29 cellular contexts compared by ENCODE assay signal in genomic region chr4:57095245-57095644, GRCh38. TPM values are rescaled to one million over a fixed set of nuclear protein-coding genes. Genes with fewer than 3 reads are reported as not detected.
DNase-seq lines count a peak whose midpoint lies in the region; ATAC-seq and TF ChIP-seq lines count a peak whose summit lies in the region.
"Had no signal": no experiment of that assay in that cellular context is flagged by ENCODE, and none has a peak within 500 bp of the region (broad histone marks: within the 10 kb centered on the region; RNA-seq: fewer than 3 reads in every experiment).

No MANE protein-coding gene starts in this region.

- H2BK15ac ChIP-seq in IMR-90 (ENCODE audit: low read depth, low read length): peak overlapping the region; percentile 2; the same call in 1 of the 3 replicates

- H3K4me1 ChIP-seq in IMR-90 (ENCODE audit: control insufficient read depth, insufficient read depth, low read length): peaks cover 28% of the 10 kb centered on the region
- H3K4me1 ChIP-seq in transverse colon: peaks cover 7 to 31% (median 19%) of the 10 kb centered on the region in 4 donors
- H3K4me1 ChIP-seq in upper lobe of left lung: peaks cover 11 to 30% (median 26%) of the 10 kb centered on the region in 4 donors
- H3K4me1 ChIP-seq: prostate gland had no signal

- no peak overlapping the region for H2AFZ ChIP-seq in IMR-90 (replicated peaks; ENCODE audit: low read length, poor library complexity)
- H2AFZ ChIP-seq: neural progenitor cell had no signal

- BruUV-seq in IMR-90 (replicated peaks; lab: Mats Ljungman, UMichigan): no TSS peak

- no CpG with 5 or more reads among the region's 2 CpGs for WGBS in IMR-90 (ENCODE audit: extremely low coverage in 2 of 2, insufficient read length in 1 of 2), 2 experiments
- 95% methylated on average over 2 of the region's 2 CpGs; no CpG with 5 or more reads in 1 of the 2 donors for WGBS in transverse colon (ENCODE audit: low coverage in 1 of 2), 2 donors
- WGBS in upper lobe of left lung, 2 donors: 82 to 90% methylated on average over 2 of the region's 2 CpGs

- H3K18ac ChIP-seq in IMR-90 (ENCODE audit: low read depth, low read length): peak overlapping the region; percentile 9; the same call in 1 of the 2 replicates

- H2AK9ac ChIP-seq in IMR-90 (replicated peaks; ENCODE audit: low read depth, low read length, poor library complexity): no peak overlapping the region

- no peak for TF ChIP-seq RAD21 in IMR-90 (IDR thresholded peaks at IDR 0.05; ENCODE audit: low read length)

- intact Hi-C loops in IMR-90 (cut with micrococcal nuclease): no loop called here
- intact Hi-C loops in transverse colon (cut with DNase I; ENCODE audit: low total_unique reads): no loop called here

- peaks cover 27% of the 10 kb centered on the region for H3K9me1 ChIP-seq in IMR-90 (ENCODE audit: insufficient read depth, low read length)

- peak overlapping the region; percentile 28; the same call in 1 of the 2 replicates for H3K4ac ChIP-seq in IMR-90 (ENCODE audit: low read depth, low read length)

- H2BK20ac ChIP-seq in IMR-90 (ENCODE audit: low read depth, low read length): no peak overlapping the region; the same call in 1 of the 2 replicates

- peaks cover 61% of the 10 kb centered on the region for H3K4me1 Mint-ChIP-seq in nephron
- H3K4me1 Mint-ChIP-seq: activated naive CD8-positive, alpha-beta T cell treated with anti-CD3 and anti-CD28 coated beads for 36 hours; IgD-negative memory B cell had no signal

- peak overlapping the region; percentile 42 to 96 (median 95) for H3K27ac Mint-ChIP-seq in nephron
- H3K27ac Mint-ChIP-seq: activated naive CD8-positive, alpha-beta T cell treated with anti-CD3 and anti-CD28 coated beads for 36 hours; CD4-positive, alpha-beta T cell; IgD-negative memory B cell; neural progenitor cell had no signal

- POLR2A ChIA-PET in IMR-90 (lab: Charles Lee; ENCODE audit: unreplicated experiment): no interaction called here

- TF ChIP-seq CTCF in IMR-90 (conservative IDR thresholded peaks at IDR 0.05; ENCODE audit: low read depth, low read length) (no peak), choroid plexus epithelial cell (conservative IDR thresholded peaks at IDR 0.05; ENCODE audit: low read depth, low read length) (no peak), nephron (IDR thresholded peaks at IDR 0.05; ENCODE audit: unreplicated experiment in 3 of 3) (no peak), transverse colon (IDR thresholded peaks at IDR 0.05) (no peak), upper lobe of left lung (IDR thresholded peaks at IDR 0.05) (no peak)

- H4K8ac ChIP-seq in IMR-90 (ENCODE audit: low read depth in 2 of 2, low read length in 2 of 2): peak overlapping the region; percentile 2 to 50; a peak in 3 of 4 replicates

- dilution Hi-C loops in IMR-90 (cut with HindIII; ENCODE audit: low sequenced_read_pairs, unreplicated experiment): no loop called here

- H3K9me3 ChIP-seq in IMR-90 (ENCODE audit: control insufficient read depth, insufficient read depth, low read length) (no peaks in the 10 kb centered on the region), transverse colon (no peaks in the 10 kb centered on the region), upper lobe of left lung (no peaks in the 10 kb centered on the region)
- H3K9me3 ChIP-seq: body of pancreas, gastrocnemius medialis, lower lobe of right lung, prostate gland had no signal

- peak overlapping the region; percentile 75; the same call in 1 of the 2 replicates for H2BK120ac ChIP-seq in IMR-90 (ENCODE audit: low read depth, low read length)

- H3K23ac ChIP-seq in IMR-90 (ENCODE audit: low read depth, low read length): peak overlapping the region; percentile 14; the same call in 1 of the 2 replicates

- TF ChIP-seq EP300 in transverse colon (IDR thresholded peaks at IDR 0.05; ENCODE audit: low read depth) (no peak), upper lobe of left lung (IDR thresholded peaks at IDR 0.05) (no peak)

- H3K4me3 Mint-ChIP-seq in nephron: no peak overlapping the region
- H3K4me3 Mint-ChIP-seq: activated naive CD8-positive, alpha-beta T cell treated with anti-CD3 and anti-CD28 coated beads for 36 hours; CD4-positive, alpha-beta T cell; IgD-negative memory B cell; neural progenitor cell had no signal

- TF ChIP-seq POLR2A in IMR-90 (IDR thresholded peaks at IDR 0.05; ENCODE audit: low read depth, low read length) (0 out of 2 replicates have a peak, but pooled peaks have one; percentile 31), transverse colon (IDR thresholded peaks at IDR 0.05) (no peak), upper lobe of left lung (IDR thresholded peaks at IDR 0.05) (no peak)

- peak overlapping the region; percentile 39; the same call in 1 of the 2 replicates for H4K91ac ChIP-seq in IMR-90 (ENCODE audit: insufficient read depth, low read depth, low read length)

- peak overlapping the region; percentile 66 for H2BK5ac ChIP-seq in IMR-90 (ENCODE audit: low read depth, low read length, poor library complexity, severe bottlenecking)

- in situ Hi-C loops in IMR-90 (cut with MboI; ENCODE audit: low sequenced_read_pairs) (no loop called here), transverse colon (cut with MboI; ENCODE audit: low pct_ligation_motif_present in 1 of 4, low pct_unique_long_range_greater_than_20kb in 1 of 4, low sequenced_read_pairs in 3 of 4) (no loop called here)

- no peak overlapping the region for H3K27ac ChIP-seq in IMR-90 (ENCODE audit: insufficient read depth, low read length)
- H3K27ac ChIP-seq in transverse colon: peak overlapping the region in 3 of 4 donors; percentile 56 to 88 (median 63)
- no peak overlapping the region for H3K27ac ChIP-seq in upper lobe of left lung
- H3K27ac ChIP-seq: body of pancreas, lower lobe of right lung, neural progenitor cell had no signal

- peak overlapping the region; percentile 14; the same call in 1 of the 2 replicates for H4K5ac ChIP-seq in IMR-90 (ENCODE audit: low read depth, low read length)

- H2AK5ac ChIP-seq in IMR-90 (ENCODE audit: low read depth, low read length): no peak overlapping the region

- H3K14ac ChIP-seq in IMR-90 (replicated peaks; ENCODE audit: low read depth, low read length): peak overlapping the region; percentile 53

- no peak overlapping the region for H3K9ac ChIP-seq in IMR-90 (ENCODE audit: low read depth, low read length)
- H3K9ac ChIP-seq: neural progenitor cell had no signal

- H3K27me3 ChIP-seq in IMR-90 (ENCODE audit: control insufficient read depth, insufficient read depth, low read length) (no peaks in the 10 kb centered on the region), transverse colon (no peaks in the 10 kb centered on the region), upper lobe of left lung (no peaks in the 10 kb centered on the region)
- H3K27me3 ChIP-seq: body of pancreas, gastrocnemius medialis, neural progenitor cell had no signal

- no peaks in the 10 kb centered on the region; the same call in 1 of the 2 replicates for H3K36me3 ChIP-seq in IMR-90 (ENCODE audit: control insufficient read depth, insufficient read depth, low read length)
- H3K36me3 ChIP-seq in transverse colon: no peaks in the 10 kb centered on the region
- H3K36me3 ChIP-seq in upper lobe of left lung: no peaks in the 10 kb centered on the region
- H3K36me3 ChIP-seq: gastrocnemius medialis, lower lobe of right lung, neural progenitor cell, prostate gland had no signal

- H3K56ac ChIP-seq in IMR-90 (ENCODE audit: extremely low read depth, insufficient read depth, low read length): no peak overlapping the region

- ATAC-seq in IMR-90 (ENCODE audit: low read depth) (no peak), upper lobe of left lung (ENCODE audit: low FRiP score in 2 of 2) (no peak)
- ATAC-seq: body of pancreas, gastrocnemius medialis, lower lobe of right lung had no signal

- peak overlapping the region; percentile 30; the same call in 1 of the 2 replicates for H3K4me2 ChIP-seq in IMR-90 (ENCODE audit: low read depth, low read length)
- H3K4me2 ChIP-seq: neural progenitor cell had no signal

- peaks cover 21% of the 10 kb centered on the region; the same call in 1 of the 2 replicates for H4K20me1 ChIP-seq in IMR-90 (ENCODE audit: insufficient read depth, low read length)

- peaks cover 23 to 75% of the 10 kb centered on the region in 2 experiments for H3K79me1 ChIP-seq in IMR-90 (ENCODE audit: low read depth in 1 of 2, low read length in 2 of 2)

- H3K4me3 ChIP-seq in IMR-90 (ENCODE audit: insufficient read depth, low read depth, low read length) (no peak overlapping the region), choroid plexus epithelial cell (ENCODE audit: low read depth, low read length) (no peak overlapping the region), transverse colon (no peak overlapping the region), upper lobe of left lung (no peak overlapping the region)
- H3K4me3 ChIP-seq: body of pancreas, gastrocnemius medialis, lower lobe of right lung, neural progenitor cell, prostate gland, skin epidermis had no signal

- peaks cover under 1% of the 10 kb centered on the region for H3K36me3 Mint-ChIP-seq in nephron (ENCODE audit: low read depth)
- H3K36me3 Mint-ChIP-seq: activated naive CD8-positive, alpha-beta T cell treated with anti-CD3 and anti-CD28 coated beads for 36 hours; IgD-negative memory B cell; neural progenitor cell had no signal

- H3K27me3 Mint-ChIP-seq in nephron (ENCODE audit: low read depth): no peaks in the 10 kb centered on the region

- CTCF ChIA-PET in IMR-90 (lab: Yijun Ruan, JAX): no interaction called here

- DNase-seq in IMR-90 (no peak), choroid plexus epithelial cell (ENCODE audit: low read depth) (peak; percentile 31), transverse colon (no peak), NCI-H69 (lab: John Stamatoyannopoulos, UW) (no peak), upper lobe of left lung (no peak), DMS79 (lab: John Stamatoyannopoulos, UW) (no peak)
- DNase-seq: activated CD4-positive, alpha-beta T cell treated with anti-CD3 and anti-CD28 coated beads, Interleukin-2, amount 50 U/mL, for 48 hours; activated CD4-positive, CD25-positive, alpha-beta regulatory T cell; activated naive CD8-positive, alpha-beta T cell treated with anti-CD3 and anti-CD28 coated beads for 36 hours; body of pancreas; CD4-positive, alpha-beta T cell; DMS 273 treated with DMSO at 0.1 percent for 48 hours; effector CD8-positive, alpha-beta T cell; gastrocnemius medialis; GOT3; lower lobe of right lung; NCI-H1105 treated with DMSO at 0.1 percent for 48 hours; NCI-H2029; NCI-H2227 treated with DMSO at 0.1 percent for 48 hours; NCI-H774; stimulated activated CD4-positive, alpha-beta T cell treated with anti-CD3 and anti-CD28 coated beads, Interleukin-2, amount 100 ng/mL, for 24 hours; substantia nigra; SW 1271 had no signal

- no peaks in the 10 kb centered on the region for H3K9me3 Mint-ChIP-seq in nephron
- H3K9me3 Mint-ChIP-seq: activated naive CD8-positive, alpha-beta T cell treated with anti-CD3 and anti-CD28 coated beads for 36 hours; CD4-positive, alpha-beta T cell; IgD-negative memory B cell; neural progenitor cell had no signal

TF ChIP-seq in IMR-90, 13 proteins besides CTCF, POLR2A, EP300 and RAD21 (continues in another document):
- no peak for TF ChIP-seq FOS (IDR thresholded peaks at IDR 0.05; ENCODE audit: low read depth, low read length)

RNA-seq across cellular contexts. Expression of gene IGFBP7, which starts 14.9 kb away (rescaled TPM):
- total RNA-seq in IMR-90 (2012; rRNA removed) (33.2 and 34.2 TPM in 2 replicates), transverse colon (100 to 1,000 TPM in 3 of 4 donors, 10 to 100 TPM in 1; 96.1 to 646 (median 126) TPM), upper lobe of left lung (100 to 1,000 TPM; 105 to 705 (median 359) TPM)
- 267 and 338 TPM in 2 replicates for polyA plus RNA-seq in IMR-90 (2012; rRNA removed)
- polyA plus RNA-seq in IMR-90 (2012; cell fraction: cytosol; rRNA removed): 354 and 595 TPM in 2 replicates
- 197 and 320 TPM in 2 replicates for polyA plus RNA-seq in IMR-90 (2012; cell fraction: nucleus; rRNA removed; ENCODE audit: low replicate concordance)
- total RNA-seq: activated naive CD8-positive, alpha-beta T cell treated with anti-CD3 and anti-CD28 coated beads for 36 hours; OCI-LY7 had no signal
- polyA plus RNA-seq: IgD-negative memory B cell had no signal

Comparison
In these comparisons a context has a peak if more than half of its experiments do, and no peak if none do; other contexts are left out.
1. H3K27ac ChIP-seq: peak in transverse colon (3 of 4); none in IMR-90 (single experiment) and upper lobe of left lung (0 of 4).